1 cellular context compared by ENCODE assay signal in genomic region chr17:76547183-76547641, GRCh38.
TF ChIP-seq lines count a peak whose summit lies in the region.

No MANE protein-coding gene starts in this region.

TF ChIP-seq in HepG2, 621 proteins besides CTCF, POLR2A, EP300 and RAD21 (continued from another document and continues in another):
- TF ChIP-seq ZNF407 (CRISPR knock-in tag; IDR thresholded peaks at IDR 0.05; ENCODE audit: not compliant biosample characterization), result peak; percentile 69
- TF ChIP-seq ZNF782 (CRISPR knock-in tag; IDR thresholded peaks at IDR 0.05; ENCODE audit: borderline replicate concordance), result 0 out of 2 replicates have a peak, but pooled peaks have one; percentile 70
- no peak for TF ChIP-seq ZNF607 (CRISPR knock-in tag; IDR thresholded peaks at IDR 0.05; ENCODE audit: borderline replicate concordance)
- peak; percentile 30; the same call in 1 of the 2 replicates for TF ChIP-seq DRAP1 (CRISPR knock-in tag; IDR thresholded peaks at IDR 0.05)
- TF ChIP-seq PITX1 (CRISPR knock-in tag; IDR thresholded peaks at IDR 0.05), result no peak
- TF ChIP-seq SRSF4 (IDR thresholded peaks at IDR 0.05; ENCODE audit: low read depth, low read length, poor library complexity, severe bottlenecking), result no peak
- TF ChIP-seq HMGXB4 (CRISPR knock-in tag; IDR thresholded peaks at IDR 0.05; ENCODE audit: borderline replicate concordance in 1 of 2, low read depth in 1 of 2), result peak; percentile 78 to 88
- TF ChIP-seq FLYWCH1 (CRISPR knock-in tag; IDR thresholded peaks at IDR 0.05), result no peak
- TF ChIP-seq XRCC5 (optimal IDR thresholded peaks at IDR 0.05; ENCODE audit: low read length), result peak; percentile 43
- TF ChIP-seq HBP1 (CRISPR knock-in tag; IDR thresholded peaks at IDR 0.05; ENCODE audit: low read depth), result no peak
- peak; percentile 67; the same call in 1 of the 2 replicates for TF ChIP-seq KAT7 (CRISPR knock-in tag; IDR thresholded peaks at IDR 0.05; ENCODE audit: borderline replicate concordance)
- TF ChIP-seq ZIK1 (CRISPR knock-in tag; IDR thresholded peaks at IDR 0.05; ENCODE audit: borderline replicate concordance, low read depth), result no peak
- peak; percentile 41 for TF ChIP-seq TEAD3 (CRISPR knock-in tag; optimal IDR thresholded peaks at IDR 0.05; ENCODE audit: borderline replicate concordance)
- TF ChIP-seq MAF1 (CRISPR knock-in tag; IDR thresholded peaks at IDR 0.05; ENCODE audit: borderline replicate concordance), result no peak
- no peak for TF ChIP-seq ATRX (CRISPR knock-in tag; IDR thresholded peaks at IDR 0.05; ENCODE audit: borderline replicate concordance)
- peak; percentile 81 for TF ChIP-seq ZNF691 (CRISPR knock-in tag; IDR thresholded peaks at IDR 0.05; ENCODE audit: borderline replicate concordance, low read depth)
- TF ChIP-seq HIC2 (CRISPR knock-in tag; IDR thresholded peaks at IDR 0.05; ENCODE audit: low read depth), result 0 out of 2 replicates have a peak, but pooled peaks have one; percentile 25
- TF ChIP-seq ZBTB34 (CRISPR knock-in tag; IDR thresholded peaks at IDR 0.05), result no peak
- TF ChIP-seq ZNF414 (CRISPR knock-in tag; IDR thresholded peaks at IDR 0.05), result no peak
- peak; percentile 80; the same call in 1 of the 2 replicates for TF ChIP-seq EED (CRISPR knock-in tag; IDR thresholded peaks at IDR 0.05)
- TF ChIP-seq NCOA2 (CRISPR knock-in tag; IDR thresholded peaks at IDR 0.05), result no peak
- TF ChIP-seq KLF9 (CRISPR knock-in tag; IDR thresholded peaks at IDR 0.05; ENCODE audit: low read depth), result no peak
- TF ChIP-seq NR2F6 (IDR thresholded peaks at IDR 0.05), result no peak
- peak; percentile 52; the same call in 1 of the 2 replicates for TF ChIP-seq NR2F6 (CRISPR knock-in tag; IDR thresholded peaks at IDR 0.05)
- TF ChIP-seq ZSCAN31 (CRISPR knock-in tag; IDR thresholded peaks at IDR 0.05; ENCODE audit: low read depth), result 0 out of 2 replicates have a peak, but pooled peaks have one; percentile 20
- no peak for TF ChIP-seq ZNF296 (CRISPR knock-in tag; conservative IDR thresholded peaks at IDR 0.05)
- TF ChIP-seq TARDBP (CRISPR knock-in tag; IDR thresholded peaks at IDR 0.05), result peak; percentile 79
- TF ChIP-seq BCL6 (CRISPR knock-in tag; IDR thresholded peaks at IDR 0.05), result 0 out of 2 replicates have a peak, but pooled peaks have one; percentile 10
- TF ChIP-seq ZNF383 (CRISPR knock-in tag; IDR thresholded peaks at IDR 0.05; ENCODE audit: borderline replicate concordance), result peak; percentile 38; the same call in 1 of the 2 replicates
- peak; percentile 69; the same call in 1 of the 2 replicates for TF ChIP-seq ZNF788 (CRISPR knock-in tag; IDR thresholded peaks at IDR 0.05; ENCODE audit: borderline replicate concordance)
- TF ChIP-seq ZNF225 (CRISPR knock-in tag; IDR thresholded peaks at IDR 0.05), result 0 out of 2 replicates have a peak, but pooled peaks have one; percentile 34
- TF ChIP-seq PATZ1 (CRISPR knock-in tag; IDR thresholded peaks at IDR 0.05), result peak; percentile 55
- 0 out of 2 replicates have a peak, but pooled peaks have one; percentile 21 for TF ChIP-seq ESRRA (CRISPR knock-in tag; IDR thresholded peaks at IDR 0.05; ENCODE audit: low read depth)
- TF ChIP-seq SIN3B (IDR thresholded peaks at IDR 0.05; ENCODE audit: low read length), result 0 out of 2 replicates have a peak, but pooled peaks have one; percentile 34
- TF ChIP-seq LCORL (IDR thresholded peaks at IDR 0.05), result no peak
- TF ChIP-seq LCORL (CRISPR knock-in tag; IDR thresholded peaks at IDR 0.05), result no peak
- TF ChIP-seq ZNF891 (CRISPR knock-in tag; IDR thresholded peaks at IDR 0.05), result peak; percentile 46; the same call in 1 of the 2 replicates
- TF ChIP-seq ZNF564 (CRISPR knock-in tag; IDR thresholded peaks at IDR 0.05), result no peak
- 0 out of 2 replicates have a peak, but pooled peaks have one; percentile 19 for TF ChIP-seq BCL3 (CRISPR knock-in tag; IDR thresholded peaks at IDR 0.05)
- 0 out of 2 replicates have a peak, but pooled peaks have one; percentile 22 for TF ChIP-seq BHLHE40 (IDR thresholded peaks at IDR 0.05; ENCODE audit: low read length)
- TF ChIP-seq CBX5 (CRISPR knock-in tag; IDR thresholded peaks at IDR 0.05; ENCODE audit: borderline replicate concordance), result 0 out of 2 replicates have a peak, but pooled peaks have one; percentile 21
